Comparison of ENCODE assay signal across 12 cellular contexts in genomic region chr17:73820686-73821448, GRCh38.
A peak's percentile ranks its signal among the peaks of the same experiment; 100 is the strongest.
DNase-seq lines count a peak whose midpoint lies in the region; ATAC-seq and TF ChIP-seq lines count a peak whose summit lies in the region.
"Had no signal": no experiment of that assay in that cellular context is flagged by ENCODE, and none has a peak within 500 bp of the region (broad histone marks: within the 10 kb centered on the region; RNA-seq: fewer than 3 reads in every experiment).

No MANE protein-coding gene starts in this region.

- H3K36me3 Mint-ChIP-seq in stimulated activated naive B cell treated with anti-CD40 and anti-IgM and Interleukin-4, amounts not matched to agents 10 μg/mL and 1 μg/mL and 100 μg/mL, for 72 hours, result no peaks in the 10 kb centered on the region
- peaks cover 6% of the 10 kb centered on the region; the same call in 1 of the 2 replicates for H3K36me3 Mint-ChIP-seq in HFFc6 (ENCODE audit: low read depth)

- DNase-seq in cardiac muscle cell (ENCODE audit: low read depth in 1 of 2, low spot score in 1 of 2) (peak; percentile 22 to 29), left ventricle myocardium superior (no peak), RPMI8226 (peak; percentile 25), iPS DF 4.7 (ENCODE audit: extremely low read depth, low spot score) (peak; percentile 75), HFFc6 (no peak)
- DNase-seq in stimulated activated naive B cell treated with anti-CD40 and anti-IgM and Interleukin-4, amounts not matched to agents 10 μg/mL and 1 μg/mL and 100 μg/mL, for 72 hours, result no peak
- no peak for DNase-seq in stimulated activated CD4-positive, alpha-beta T cell treated with anti-CD3 and anti-CD28 coated beads, Interleukin-15, amount 100 ng/mL, for 24 hours
- no peak for DNase-seq in activated CD4-positive, alpha-beta T cell treated with anti-CD3 and anti-CD28 coated beads, Interleukin-2, amount 50 U/mL, for 4 hours
- DNase-seq: activated CD4-positive, alpha-beta T cell treated with anti-CD3 and anti-CD28 coated beads, Interleukin-2, amount 50 U/mL, for 1 hour; naive B cell had no signal

- H3K4me3 ChIP-seq in cardiac muscle cell, result no peak overlapping the region
- H3K4me3 ChIP-seq: adrenal gland; BLaER1 treated with 17β-estradiol and CSF1 and Interleukin-3, amounts not matched to agents 10 nM and 100 nM had no signal

- H3K27ac Mint-ChIP-seq in stimulated activated naive B cell treated with anti-CD40 and anti-IgM and Interleukin-4, amounts not matched to agents 10 μg/mL and 1 μg/mL and 100 μg/mL, for 72 hours, result no peak overlapping the region
- H3K27ac Mint-ChIP-seq in HFFc6, result no peak overlapping the region
- H3K27ac Mint-ChIP-seq: naive B cell had no signal

- H3K27me3 Mint-ChIP-seq in stimulated activated naive B cell treated with anti-CD40 and anti-IgM and Interleukin-4, amounts not matched to agents 10 μg/mL and 1 μg/mL and 100 μg/mL, for 72 hours, result peaks cover 4 to 23% of the 10 kb centered on the region in 2 donors
- no peaks in the 10 kb centered on the region for H3K27me3 Mint-ChIP-seq in HFFc6 (ENCODE audit: insufficient read depth)

- intact Hi-C loops in left ventricle myocardium superior (cut with micrococcal nuclease), result no loop called here

- TF ChIP-seq CTCF in cardiac muscle cell (IDR thresholded peaks at IDR 0.05; ENCODE audit: low read depth, low read length), result peak; percentile 32
- no peak for TF ChIP-seq CTCF in HFFc6 (IDR thresholded peaks at IDR 0.05)

- ATAC-seq in left ventricle myocardium superior, result no peak
- peak; percentile 39 to 42 for ATAC-seq in stimulated activated naive B cell treated with anti-CD40 and anti-IgM and Interleukin-4, amounts not matched to agents 10 μg/mL and 1 μg/mL and 100 μg/mL, for 72 hours (replicated peaks)

- no peaks in the 10 kb centered on the region for H3K9me3 ChIP-seq in cardiac muscle cell (ENCODE audit: low read depth)
- H3K9me3 ChIP-seq: adrenal gland had no signal

- H3K4me3 Mint-ChIP-seq in stimulated activated naive B cell treated with anti-CD40 and anti-IgM and Interleukin-4, amounts not matched to agents 10 μg/mL and 1 μg/mL and 100 μg/mL, for 72 hours, result no peak overlapping the region
- no peak overlapping the region for H3K4me3 Mint-ChIP-seq in HFFc6
- H3K4me3 Mint-ChIP-seq: naive B cell had no signal

- H3K4me1 ChIP-seq in cardiac muscle cell (ENCODE audit: low read depth), result no peaks in the 10 kb centered on the region
- H3K4me1 ChIP-seq: adrenal gland had no signal

- no peaks in the 10 kb centered on the region for H3K4me1 Mint-ChIP-seq in stimulated activated naive B cell treated with anti-CD40 and anti-IgM and Interleukin-4, amounts not matched to agents 10 μg/mL and 1 μg/mL and 100 μg/mL, for 72 hours
- no peaks in the 10 kb centered on the region for H3K4me1 Mint-ChIP-seq in HFFc6 (ENCODE audit: low read depth)
- H3K4me1 Mint-ChIP-seq: naive B cell had no signal

- peaks cover 0 to 9% of the 10 kb centered on the region in 2 donors for H3K9me3 Mint-ChIP-seq in stimulated activated naive B cell treated with anti-CD40 and anti-IgM and Interleukin-4, amounts not matched to agents 10 μg/mL and 1 μg/mL and 100 μg/mL, for 72 hours
- H3K9me3 Mint-ChIP-seq in HFFc6, result peaks cover 51% of the 10 kb centered on the region

- H3K27ac ChIP-seq in cardiac muscle cell, result no peak overlapping the region
- H3K27ac ChIP-seq: BLaER1 treated with 17β-estradiol and CSF1 and Interleukin-3, amounts not matched to agents 10 nM and 100 nM had no signal

- H3K27me3 ChIP-seq in cardiac muscle cell, result no peaks in the 10 kb centered on the region
- H3K27me3 ChIP-seq: adrenal gland had no signal

- H3K36me3 ChIP-seq in cardiac muscle cell, result no peaks in the 10 kb centered on the region
- H3K36me3 ChIP-seq: adrenal gland had no signal

Comparison
In these comparisons a context has a peak if more than half of its experiments do, and no peak if none do; other contexts are left out.
1. DNase-seq: peak in cardiac muscle cell (2 of 2), RPMI8226 (single experiment) and iPS DF 4.7 (single experiment); none in left ventricle myocardium superior (single experiment), stimulated activated naive B cell treated with anti-CD40 and anti-IgM and Interleukin-4, amounts not matched to agents 10 μg/mL and 1 μg/mL and 100 μg/mL, for 72 hours (single experiment), stimulated activated CD4-positive, alpha-beta T cell treated with anti-CD3 and anti-CD28 coated beads, Interleukin-15, amount 100 ng/mL, for 24 hours (single experiment), activated CD4-positive, alpha-beta T cell treated with anti-CD3 and anti-CD28 coated beads, Interleukin-2, amount 50 U/mL, for 4 hours (0 of 2) and HFFc6 (single experiment).